8 cellular contexts compared by ENCODE assay signal in genomic region chr2:17752281-17752680, GRCh38. TPM values are rescaled to one million over a fixed set of nuclear protein-coding genes. Genes with fewer than 3 reads are reported as not detected.
DNase-seq lines count a peak whose midpoint lies in the region; ATAC-seq and TF ChIP-seq lines count a peak whose summit lies in the region.
"Had no signal": no experiment of that assay in that cellular context is flagged by ENCODE, and none has a peak within 500 bp of the region (broad histone marks: within the 10 kb centered on the region; RNA-seq: fewer than 3 reads in every experiment).

No MANE protein-coding gene starts in this region.

- H3K27ac Mint-ChIP-seq in brain (peak overlapping the region; percentile 11 to 96 (median 93)), osteocyte (ENCODE audit: unreplicated experiment) (peak overlapping the region; percentile 99)

- H3K36me3 Mint-ChIP-seq in brain: no peaks in the 10 kb centered on the region
- H3K36me3 Mint-ChIP-seq in osteocyte (ENCODE audit: unreplicated experiment): no peaks in the 10 kb centered on the region

- H3K27me3 Mint-ChIP-seq in brain (peaks cover 6% of the 10 kb centered on the region), osteocyte (ENCODE audit: unreplicated experiment) (no peaks in the 10 kb centered on the region)

- DNase-seq in osteocyte (ENCODE audit: extremely low spot score, unreplicated experiment) (no peak), caudate nucleus (lab: John Stamatoyannopoulos, UW) (no peak), cerebellar nuclear complex (lab: John Stamatoyannopoulos, UW) (no peak)
- DNase-seq: NCI-H1436 treated with DMSO at 0.1 percent for 48 hours had no signal

- no peak overlapping the region for H3K27ac ChIP-seq in caudate nucleus (ENCODE audit: low read depth, low read length)

- peak; percentile 18 for ATAC-seq in GM18909 (IDR thresholded peaks at IDR 0.05; ENCODE audit: poor library complexity, unreplicated experiment)
- ATAC-seq in HG03103 (IDR thresholded peaks at IDR 0.05; ENCODE audit: low read depth, unreplicated experiment): peak; percentile 27
- no peak for ATAC-seq in HG02642 (IDR thresholded peaks at IDR 0.05; ENCODE audit: poor library complexity, unreplicated experiment)

- no peak for TF ChIP-seq CTCF in brain (conservative IDR thresholded peaks at IDR 0.05)
- no peak for TF ChIP-seq CTCF in osteocyte (IDR thresholded peaks at IDR 0.05)

- H3K9me3 Mint-ChIP-seq in brain: no peaks in the 10 kb centered on the region
- no peaks in the 10 kb centered on the region for H3K9me3 Mint-ChIP-seq in osteocyte (ENCODE audit: unreplicated experiment)

- peak overlapping the region; percentile 88 to 96 (median 90) for H3K4me3 Mint-ChIP-seq in brain
- peak overlapping the region; percentile 95 for H3K4me3 Mint-ChIP-seq in osteocyte (ENCODE audit: unreplicated experiment)

- H3K4me1 Mint-ChIP-seq in brain (peaks cover 71% of the 10 kb centered on the region), osteocyte (ENCODE audit: unreplicated experiment) (peaks cover 41% of the 10 kb centered on the region)

RNA-seq across cellular contexts. Expression of gene SMC6, which starts 1.3 kb away (rescaled TPM):
- 4.1 TPM for polyA plus RNA-seq in brain (ENCODE audit: insufficient read depth, low read depth, low replicate concordance)
- 21.3 and 22.5 TPM in 2 replicates for total RNA-seq in osteocyte

RNA-seq across cellular contexts. Expression of gene GEN1, which starts 1.7 kb away (rescaled TPM):
- polyA plus RNA-seq in brain (ENCODE audit: insufficient read depth, low read depth, low replicate concordance): 0.95 TPM
- total RNA-seq in osteocyte: 5.5 and 11.0 TPM in 2 replicates
